Comparison of ENCODE assay signal across 13 cellular contexts in the genomic region with DNA sequence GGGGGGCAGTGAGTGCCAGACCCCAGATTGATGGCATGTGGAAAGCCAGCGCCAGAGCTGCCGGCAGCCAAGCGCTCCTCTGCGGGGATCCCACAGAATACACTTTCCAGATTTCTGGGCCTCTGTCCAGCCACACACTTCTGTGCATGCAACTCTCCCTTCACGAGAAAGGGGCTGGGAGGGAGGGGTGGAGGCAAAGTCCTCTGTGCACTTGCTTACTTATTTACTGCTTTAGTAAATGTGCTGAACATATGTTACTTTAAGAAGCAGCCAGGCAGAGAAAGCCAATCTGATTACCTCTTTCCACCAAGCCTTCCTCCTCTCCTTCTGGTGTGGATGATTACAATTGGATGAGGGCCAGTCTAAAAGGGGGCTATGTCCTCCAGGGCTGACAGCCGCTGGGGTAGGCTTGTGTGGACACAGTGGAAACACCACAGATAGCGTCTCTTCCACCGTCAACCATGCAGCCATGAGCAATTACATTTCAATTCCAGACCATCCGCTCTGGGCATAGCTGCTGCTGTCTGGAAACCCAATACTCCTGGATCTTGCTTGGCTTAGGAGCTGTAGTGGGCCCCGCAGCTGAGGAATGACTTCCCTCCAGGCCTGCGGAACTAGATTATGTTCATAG.
DNase-seq lines count a peak whose midpoint lies in the region; ATAC-seq and TF ChIP-seq lines count a peak whose summit lies in the region.
"Had no signal": no experiment of that assay in that cellular context is flagged by ENCODE, and none has a peak within 500 bp of the region (broad histone marks: within the 10 kb centered on the region; RNA-seq: fewer than 3 reads in every experiment).

No MANE protein-coding gene starts in this region.

- intact Hi-C loops in Right ventricle myocardium inferior (cut with DNase I): no loop called here
- intact Hi-C loops in aorta (cut with DNase I): no loop called here

- H3K27ac Mint-ChIP-seq in HFFc6: no peak overlapping the region
- H3K27ac Mint-ChIP-seq: memory B cell had no signal

- TF ChIP-seq CTCF in right atrium auricular region (IDR thresholded peaks at IDR 0.05) (no peak), HFFc6 (IDR thresholded peaks at IDR 0.05) (no peak)

- H3K4me3 Mint-ChIP-seq in HFFc6: no peak overlapping the region
- H3K4me3 Mint-ChIP-seq: memory B cell had no signal

- ATAC-seq in Right ventricle myocardium inferior (peak; percentile 89), aorta (ENCODE audit: low FRiP score) (peak; percentile 26)
- ATAC-seq: Panc1 had no signal

- H3K27ac ChIP-seq in right atrium auricular region (peak overlapping the region in 1 of 2 donors; percentile 17), aorta (ENCODE audit: low read depth in 1 of 2, low read length in 2 of 2) (no peak overlapping the region)

- 13 to 16% methylated on average over 11 of the region's 11 CpGs for WGBS in aorta, 2 donors

- H3K27me3 ChIP-seq in right atrium auricular region (no peaks in the 10 kb centered on the region), aorta (ENCODE audit: control insufficient read depth in 1 of 2, insufficient read depth in 2 of 2, low read length in 1 of 2) (no peaks in the 10 kb centered on the region)
- H3K27me3 ChIP-seq: spleen had no signal

- no peak for DNase-seq in Right ventricle myocardium inferior (ENCODE audit: missing footprints)
- no peak for DNase-seq in right atrium auricular region (ENCODE audit: low spot score)
- DNase-seq in dedifferentiated amniotic fluid mesenchymal stem cell (ENCODE audit: extremely low spot score): peak; percentile 40
- DNase-seq in mucosa of gallbladder (ENCODE audit: low spot score): peak; percentile 36
- DNase-seq in aorta: no peak
- DNase-seq in HFFc6: no peak
- no peak for DNase-seq in effector CD4-positive, alpha-beta T cell
- no peak for DNase-seq in activated CD4-positive, alpha-beta T cell treated with anti-CD3 and anti-CD28 coated beads, Interleukin-2, amount 50 U/mL, for 1 hour
- DNase-seq: DMS79 treated with DMSO at 0.1 percent for 48 hours, foreskin melanocyte, spleen had no signal

- H3K27me3 Mint-ChIP-seq in HFFc6 (ENCODE audit: insufficient read depth): no peaks in the 10 kb centered on the region; the same call in 1 of the 2 replicates
- H3K27me3 Mint-ChIP-seq: memory B cell had no signal

- H3K4me1 ChIP-seq in right atrium auricular region (peaks cover 0 to 16% of the 10 kb centered on the region in 2 donors), aorta (ENCODE audit: control insufficient read depth in 1 of 2, insufficient read depth in 2 of 2, low read length in 2 of 2) (no peaks in the 10 kb centered on the region)

- H3K9me3 ChIP-seq in right atrium auricular region: no peaks in the 10 kb centered on the region
- no peaks in the 10 kb centered on the region for H3K9me3 ChIP-seq in aorta (ENCODE audit: control insufficient read depth, low read length)
- H3K9me3 ChIP-seq: spleen had no signal

- H3K36me3 Mint-ChIP-seq in HFFc6 (ENCODE audit: low read depth): no peaks in the 10 kb centered on the region
- H3K36me3 Mint-ChIP-seq: memory B cell had no signal

- H3K4me1 Mint-ChIP-seq in HFFc6 (ENCODE audit: low read depth): no peaks in the 10 kb centered on the region
- H3K4me1 Mint-ChIP-seq: memory B cell had no signal

- no peak overlapping the region for H3K4me3 ChIP-seq in right atrium auricular region
- no peak overlapping the region for H3K4me3 ChIP-seq in aorta (ENCODE audit: low read length in 2 of 2)
- H3K4me3 ChIP-seq: spleen had no signal

- H3K36me3 ChIP-seq in right atrium auricular region (no peaks in the 10 kb centered on the region), aorta (ENCODE audit: control insufficient read depth in 1 of 2, insufficient read depth in 2 of 2, low read length in 1 of 2) (no peaks in the 10 kb centered on the region)
- H3K36me3 ChIP-seq: spleen had no signal

- H3K9me3 Mint-ChIP-seq in HFFc6: peaks cover 9% of the 10 kb centered on the region
- H3K9me3 Mint-ChIP-seq: memory B cell had no signal

Comparison
In these comparisons a context has a peak if more than half of its experiments do, and no peak if none do; other contexts are left out.
1. DNase-seq: peak in dedifferentiated amniotic fluid mesenchymal stem cell (single experiment) and mucosa of gallbladder (single experiment); none in Right ventricle myocardium inferior (single experiment), right atrium auricular region (single experiment), aorta (0 of 2), HFFc6 (single experiment), effector CD4-positive, alpha-beta T cell (single experiment) and activated CD4-positive, alpha-beta T cell treated with anti-CD3 and anti-CD28 coated beads, Interleukin-2, amount 50 U/mL, for 1 hour (single experiment).